Comparison of ENCODE assay signal across 8 cellular contexts in the genomic region with DNA sequence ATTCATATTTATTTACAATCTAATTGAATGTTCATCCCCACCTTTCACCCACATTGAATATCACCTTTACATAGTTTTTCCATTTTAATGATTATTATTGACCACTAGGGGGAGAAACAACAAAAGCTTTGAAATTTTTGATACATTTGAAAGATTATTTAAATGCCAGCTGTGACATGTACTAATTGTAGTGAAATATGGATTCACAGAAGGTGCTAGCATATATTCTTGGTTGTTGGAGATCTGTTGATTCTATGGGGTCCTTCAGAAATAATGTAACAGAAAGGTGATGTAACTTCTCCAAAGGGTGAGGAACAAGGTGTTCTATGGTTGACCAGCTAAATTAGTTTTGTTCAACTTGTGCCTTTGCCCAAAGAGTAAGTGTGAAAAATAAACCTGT. TPM values are rescaled to one million over a fixed set of nuclear protein-coding genes. Genes with fewer than 3 reads are reported as not detected.
DNase-seq lines count a peak whose midpoint lies in the region; ATAC-seq and TF ChIP-seq lines count a peak whose summit lies in the region.

No MANE protein-coding gene starts in this region.

- H3K27me3 ChIP-seq in heart right ventricle (no peaks in the 10 kb centered on the region), osteoblast (ENCODE audit: insufficient read depth, low read length) (no peaks in the 10 kb centered on the region)

- TF ChIP-seq CTCF in heart right ventricle (IDR thresholded peaks at IDR 0.05) (peak; percentile 48 to 85 (median 71)), osteoblast (IDR thresholded peaks at IDR 0.05; ENCODE audit: extremely low read depth, low read depth, low read length) (peak; percentile 56)

- H3K4me3 ChIP-seq in heart right ventricle (no peak overlapping the region), osteoblast (ENCODE audit: insufficient read depth, low read length) (no peak overlapping the region)

- ATAC-seq in heart right ventricle (no peak), GM19023 (IDR thresholded peaks at IDR 0.05; ENCODE audit: unreplicated experiment) (no peak), GM21619 (IDR thresholded peaks at IDR 0.05; ENCODE audit: unreplicated experiment) (no peak)

- H3K4me1 ChIP-seq in heart right ventricle (peaks cover 4 to 16% (median 11%) of the 10 kb centered on the region in 9 donors), osteoblast (ENCODE audit: insufficient read depth, low read length) (peaks cover 10% of the 10 kb centered on the region)

- H3K79me2 ChIP-seq in osteoblast (ENCODE audit: insufficient read depth, low read length) = no peaks in the 10 kb centered on the region

- H3K27ac ChIP-seq in heart right ventricle = no peak overlapping the region
- no peak overlapping the region for H3K27ac ChIP-seq in osteoblast (ENCODE audit: low read depth, low read length)

- H3K4me2 ChIP-seq in osteoblast (ENCODE audit: insufficient read depth, low read length) = no peak overlapping the region

- no peak overlapping the region for H2AFZ ChIP-seq in osteoblast (ENCODE audit: low read length)

- intact Hi-C loops in heart right ventricle (cut with DNase I) = loop anchor here in 9 of 10 donors (2.0 to 5.0 kb wide), 3 partner anchors 742 to 745 kb away; no protein-coding TSS in a partner anchor
- intact Hi-C loops in cardiac septum (cut with DNase I) = loop anchor here (2.0 kb wide), 1 partner anchor 745 kb away; no protein-coding TSS in a partner anchor

- H3K36me3 ChIP-seq in heart right ventricle (no peaks in the 10 kb centered on the region), osteoblast (ENCODE audit: insufficient read depth, low read length) (no peaks in the 10 kb centered on the region)

- DNase-seq in heart right ventricle (no peak), cardiac septum (ENCODE audit: low spot score) (no peak), NCI-H446 treated with DMSO at 0.1 percent for 48 hours (lab: John Stamatoyannopoulos, UW) (peak; percentile 43), dermis blood vessel endothelial cell (peak; percentile 43), osteoblast (ENCODE audit: insufficient read length, low spot score, missing footprints) (peak; percentile 71), activated gamma-delta T cell (lab: John Stamatoyannopoulos, UW) (no peak)

- no peaks in the 10 kb centered on the region for H4K20me1 ChIP-seq in osteoblast (ENCODE audit: insufficient read depth, low read length)

- H3K9me3 ChIP-seq in heart right ventricle (no peaks in the 10 kb centered on the region), osteoblast (ENCODE audit: low read depth, low read length) (no peaks in the 10 kb centered on the region)

RNA-seq across cellular contexts. Expression of a gene that starts 22.4 kb away (rescaled TPM):
- not detected for total RNA-seq in heart right ventricle
- polyA plus RNA-seq in heart right ventricle = not detected
- total RNA-seq in cardiac septum = not detected
- total RNA-seq in dermis blood vessel endothelial cell = not detected in 2 replicates
- not detected in 2 replicates for total RNA-seq in osteoblast

RNA-seq across cellular contexts. Expression of a gene that starts 51.0 kb away (rescaled TPM):
- total RNA-seq in heart right ventricle = 10 to 100 TPM; 19.3 to 32.0 (median 24.7) TPM
- polyA plus RNA-seq in heart right ventricle = 1 to 10 TPM; 4.0 to 5.3 TPM
- total RNA-seq in cardiac septum = 19.5 TPM
- total RNA-seq in dermis blood vessel endothelial cell = 4.1 and 6.3 TPM in 2 replicates
- 11.6 and 14.1 TPM in 2 replicates for total RNA-seq in osteoblast

RNA-seq across cellular contexts. Expression of a gene that starts 52.9 kb away (rescaled TPM):
- total RNA-seq in heart right ventricle (1 to 10 TPM; 4.2 to 9.5 (median 6.6) TPM), cardiac septum (5.6 TPM), dermis blood vessel endothelial cell (18.3 and 18.4 TPM in 2 replicates), osteoblast (46.0 and 64.1 TPM in 2 replicates)
- polyA plus RNA-seq in heart right ventricle = 1 to 10 TPM; 4.2 to 5.3 TPM

Comparison
In these comparisons a context has a peak if more than half of its experiments do, and no peak if none do; other contexts are left out.
1. DNase-seq: peak in NCI-H446 treated with DMSO at 0.1 percent for 48 hours (single experiment), dermis blood vessel endothelial cell (single experiment) and osteoblast (single experiment); none in heart right ventricle (0 of 2), cardiac septum (single experiment) and activated gamma-delta T cell (single experiment).